In the genomic region with DNA sequence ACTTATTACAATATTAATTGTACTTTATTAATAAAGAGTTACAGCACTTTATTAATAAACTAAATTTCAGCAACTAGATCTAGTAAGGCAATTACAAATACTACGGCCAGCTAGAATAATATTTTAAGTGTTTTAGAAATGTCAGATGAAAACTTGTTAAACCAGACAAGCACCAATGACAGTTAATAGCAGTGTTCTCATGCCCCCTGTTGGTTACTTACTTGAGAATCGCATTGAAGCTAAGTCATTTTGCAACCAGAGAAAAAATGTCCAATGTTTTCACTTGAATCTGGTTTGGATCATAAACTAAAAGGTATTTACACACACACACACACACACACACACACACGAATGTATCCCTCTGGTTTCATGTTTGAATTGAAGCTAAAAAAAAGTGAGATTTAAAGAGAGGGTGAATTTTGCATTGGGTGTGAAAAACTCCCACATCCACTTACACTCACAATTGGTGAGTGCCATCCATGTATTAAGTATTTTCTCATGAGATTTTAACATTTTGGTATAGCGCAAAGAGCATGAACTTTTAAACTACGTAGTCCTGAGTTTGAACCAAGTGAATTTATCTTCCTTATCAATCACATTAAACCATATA, we compare ENCODE assay signal across 8 cellular contexts.
DNase-seq lines count a peak whose midpoint lies in the region; ATAC-seq and TF ChIP-seq lines count a peak whose summit lies in the region.

No MANE protein-coding gene starts in this region.

- H3K27me3 ChIP-seq in kidney epithelial cell (ENCODE audit: control insufficient read depth, insufficient read depth, low read length), result no peaks in the 10 kb centered on the region
- H3K27me3 ChIP-seq in naive thymus-derived CD4-positive, alpha-beta T cell (ENCODE audit: control insufficient read depth in 2 of 2, insufficient read depth in 2 of 2, low read length in 2 of 2), result no peaks in the 10 kb centered on the region

- DNase-seq in GM12865 (ENCODE audit: low read depth) (peak; percentile 27), NCI-H1105 (lab: John Stamatoyannopoulos, UW) (peak; percentile 61), T1000 (lab: John Stamatoyannopoulos, UW) (peak; percentile 6), kidney epithelial cell (ENCODE audit: low read depth) (peak; percentile 48), posterior vena cava (ENCODE audit: low spot score) (no peak)
- no peak for DNase-seq in activated T-cell treated with anti-CD3 and anti-CD28 coated beads, Interleukin-2, amount 50 U/mL, for 48 hours
- DNase-seq in naive thymus-derived CD4-positive, alpha-beta T cell, result no peak

- intact Hi-C loops in naive thymus-derived CD4-positive, alpha-beta T cell (cut with micrococcal nuclease), result no loop called here
- intact Hi-C loops in posterior vena cava (cut with DNase I), result no loop called here

- no peak for ATAC-seq in HG02852 (IDR thresholded peaks at IDR 0.05; ENCODE audit: unreplicated experiment)
- ATAC-seq in naive thymus-derived CD4-positive, alpha-beta T cell, result no peak

- H3K36me3 Mint-ChIP-seq in naive thymus-derived CD4-positive, alpha-beta T cell, result no peaks in the 10 kb centered on the region

- H3K4me3 Mint-ChIP-seq in naive thymus-derived CD4-positive, alpha-beta T cell, result no peak overlapping the region

- H3K4me1 ChIP-seq in naive thymus-derived CD4-positive, alpha-beta T cell (ENCODE audit: control insufficient read depth in 2 of 2, insufficient read depth in 2 of 2, low read length in 2 of 2), result no peaks in the 10 kb centered on the region

- H3K27ac Mint-ChIP-seq in naive thymus-derived CD4-positive, alpha-beta T cell, result no peak overlapping the region

- no peaks in the 10 kb centered on the region for H3K9me3 ChIP-seq in naive thymus-derived CD4-positive, alpha-beta T cell (ENCODE audit: control insufficient read depth in 2 of 3, low read length in 3 of 3)

- H3K4me1 Mint-ChIP-seq in naive thymus-derived CD4-positive, alpha-beta T cell, result no peaks in the 10 kb centered on the region

- no peaks in the 10 kb centered on the region for H3K36me3 ChIP-seq in kidney epithelial cell (ENCODE audit: control insufficient read depth, insufficient read depth, low read length)
- no peaks in the 10 kb centered on the region for H3K36me3 ChIP-seq in naive thymus-derived CD4-positive, alpha-beta T cell (ENCODE audit: control insufficient read depth in 2 of 3, insufficient read depth in 3 of 3, low read length in 3 of 3)

- POLR2A ChIA-PET in naive thymus-derived CD4-positive, alpha-beta T cell (lab: Charles Lee), result no interaction called here

- CTCF ChIA-PET in naive thymus-derived CD4-positive, alpha-beta T cell (lab: Charles Lee), result no interaction called here

- TF ChIP-seq CTCF in GM12865 (IDR thresholded peaks at IDR 0.05; ENCODE audit: insufficient read depth, low read depth, low read length, missing control alignments), result peak; percentile 27
- peak; percentile 61 for TF ChIP-seq CTCF in kidney epithelial cell (IDR thresholded peaks at IDR 0.05; ENCODE audit: insufficient read depth, low read length, poor library complexity, severe bottlenecking)

- H3K27me3 Mint-ChIP-seq in naive thymus-derived CD4-positive, alpha-beta T cell, result no peaks in the 10 kb centered on the region

- H3K4me3 ChIP-seq in GM12865 (ENCODE audit: low read depth, low read length), result no peak overlapping the region
- no peak overlapping the region for H3K4me3 ChIP-seq in kidney epithelial cell (ENCODE audit: low read depth, low read length)
- H3K4me3 ChIP-seq in naive thymus-derived CD4-positive, alpha-beta T cell (ENCODE audit: low read length), result no peak overlapping the region

- no peak overlapping the region for H3K27ac ChIP-seq in naive thymus-derived CD4-positive, alpha-beta T cell (ENCODE audit: low read depth, low read length)

- peaks cover 0 to 5% (median 0%) of the 10 kb centered on the region in 11 donors for H3K9me3 Mint-ChIP-seq in naive thymus-derived CD4-positive, alpha-beta T cell

Comparison
In these comparisons a context has a peak if more than half of its experiments do, and no peak if none do; other contexts are left out.
1. DNase-seq: peak in GM12865 (single experiment), NCI-H1105 (single experiment), T1000 (single experiment) and kidney epithelial cell (single experiment); none in activated T-cell treated with anti-CD3 and anti-CD28 coated beads, Interleukin-2, amount 50 U/mL, for 48 hours (0 of 2), naive thymus-derived CD4-positive, alpha-beta T cell (0 of 9) and posterior vena cava (single experiment).